ENCODE assay signal across 15 cellular contexts in genomic region chr11:6637871-6638270, GRCh38. TPM values are rescaled to one million over a fixed set of nuclear protein-coding genes. Genes with fewer than 3 reads are reported as not detected.
DNase-seq lines count a peak whose midpoint lies in the region; ATAC-seq lines count a peak whose summit lies in the region.
"Had no signal": no experiment of that assay in that cellular context is flagged by ENCODE, and none has a peak within 500 bp of the region (broad histone marks: within the 10 kb centered on the region; RNA-seq: fewer than 3 reads in every experiment).

No MANE protein-coding gene starts in this region.

- H3K9me3 Mint-ChIP-seq in activated T-cell treated with anti-CD3 and anti-CD28 coated beads, Interleukin-2, amount 50 U/mL, for 24 hours: no peaks in the 10 kb centered on the region
- H3K9me3 Mint-ChIP-seq: activated CD4-positive, alpha-beta T cell treated with anti-CD3 and anti-CD28 coated beads, Interleukin-2, amount 10 ng/mL, durations not matched to agents 24 days and 14 days; neural crest cell had no signal

- peaks cover 6 to 31% of the 10 kb centered on the region in 2 donors for H3K36me3 ChIP-seq in muscle layer of duodenum (ENCODE audit: control insufficient read depth in 1 of 2, insufficient read depth in 2 of 2, low read length in 2 of 2)

- no peaks in the 10 kb centered on the region for H3K4me1 Mint-ChIP-seq in activated T-cell treated with anti-CD3 and anti-CD28 coated beads, Interleukin-2, amount 50 U/mL, for 24 hours (ENCODE audit: low read depth)

- no peak for ATAC-seq in HG03108 (IDR thresholded peaks at IDR 0.05; ENCODE audit: unreplicated experiment)

- no peak overlapping the region for H3K4me3 Mint-ChIP-seq in activated T-cell treated with anti-CD3 and anti-CD28 coated beads, Interleukin-2, amount 50 U/mL, for 24 hours
- H3K4me3 Mint-ChIP-seq: activated CD4-positive, alpha-beta T cell treated with anti-CD3 and anti-CD28 coated beads, Interleukin-2, amount 10 ng/mL, durations not matched to agents 24 days and 14 days; neural crest cell had no signal

- no peaks in the 10 kb centered on the region for H3K27me3 ChIP-seq in muscle layer of duodenum (ENCODE audit: low read depth, low read length)

- DNase-seq in A172 (ENCODE audit: low spot score): peak; percentile 55
- peak; percentile 35 for DNase-seq in NCI-H2196 (lab: John Stamatoyannopoulos, UW; ENCODE audit: unreplicated experiment)
- peak; percentile 51 for DNase-seq in fibroblast of peridontal ligament (ENCODE audit: extremely low read depth)
- no peak for DNase-seq in T-helper 1 cell
- DNase-seq in NCI-H1930 (lab: John Stamatoyannopoulos, UW): no peak
- no peak for DNase-seq in activated T-cell treated with anti-CD3 and anti-CD28 coated beads, Interleukin-2, amount 50 U/mL, for 24 hours
- DNase-seq: ACHN; activated CD4-positive, alpha-beta T cell treated with anti-CD3 and anti-CD28 coated beads, Interleukin-2, amount 10 ng/mL, durations not matched to agents 24 days and 14 days; activated gamma-delta T cell treated with Interleukin-2 at 50 U/mL for 16 hours; NCI-H748 treated with DMSO at 0.1 percent for 48 hours; stimulated activated CD4-positive, alpha-beta T cell treated with anti-CD3 and anti-CD28 coated beads, Interleukin-4, amount 100 ng/mL, for 24 hours; trophoblast cell had no signal

- no peaks in the 10 kb centered on the region for H3K9me3 ChIP-seq in muscle layer of duodenum (ENCODE audit: control insufficient read depth in 1 of 2, low read length in 2 of 2)

- no peaks in the 10 kb centered on the region for H3K27me3 Mint-ChIP-seq in activated T-cell treated with anti-CD3 and anti-CD28 coated beads, Interleukin-2, amount 50 U/mL, for 24 hours
- H3K27me3 Mint-ChIP-seq: activated CD4-positive, alpha-beta T cell treated with anti-CD3 and anti-CD28 coated beads, Interleukin-2, amount 10 ng/mL, durations not matched to agents 24 days and 14 days had no signal

- no peak overlapping the region for H3K27ac Mint-ChIP-seq in activated T-cell treated with anti-CD3 and anti-CD28 coated beads, Interleukin-2, amount 50 U/mL, for 24 hours
- H3K27ac Mint-ChIP-seq: activated CD4-positive, alpha-beta T cell treated with anti-CD3 and anti-CD28 coated beads, Interleukin-2, amount 10 ng/mL, durations not matched to agents 24 days and 14 days had no signal

- H3K36me3 Mint-ChIP-seq in activated T-cell treated with anti-CD3 and anti-CD28 coated beads, Interleukin-2, amount 50 U/mL, for 24 hours (ENCODE audit: low read depth): no peaks in the 10 kb centered on the region

- peak overlapping the region; percentile 54 for H3K27ac ChIP-seq in muscle layer of duodenum (ENCODE audit: low read length)

- no peak overlapping the region for H3K4me3 ChIP-seq in muscle layer of duodenum (ENCODE audit: low read depth in 1 of 2, low read length in 2 of 2)

- peaks cover 24 to 50% of the 10 kb centered on the region in 2 donors for H3K4me1 ChIP-seq in muscle layer of duodenum (ENCODE audit: control insufficient read depth in 1 of 2, insufficient read depth in 2 of 2, low read length in 2 of 2)

RNA-seq across cellular contexts. Expression of gene DCHS1, which starts 17.7 kb away (rescaled TPM):
- total RNA-seq in A172 (2014; rRNA removed; shearing (Covaris generic)): 2.3 and 3.8 TPM in 2 replicates

RNA-seq across cellular contexts. Expression of gene TPP1, which starts 18.6 kb away (rescaled TPM):
- total RNA-seq in A172 (2014; rRNA removed; shearing (Covaris generic)): 31.7 and 34.9 TPM in 2 replicates

RNA-seq across cellular contexts. Expression of gene TAF10, which starts 25.9 kb away (rescaled TPM):
- total RNA-seq in A172 (2014; rRNA removed; shearing (Covaris generic)): 53.6 and 67.5 TPM in 2 replicates

RNA-seq across cellular contexts. Expression of gene ILK, which starts 34.3 kb away (rescaled TPM):
- total RNA-seq in A172 (2014; rRNA removed; shearing (Covaris generic)): 210 and 231 TPM in 2 replicates

RNA-seq across cellular contexts. Expression of gene RRP8, which starts 34.5 kb away (rescaled TPM):
- total RNA-seq in A172 (2014; rRNA removed; shearing (Covaris generic)): 14.0 and 35.3 TPM in 2 replicates

Comparison
In these comparisons a context has a peak if more than half of its experiments do, and no peak if none do; other contexts are left out.
1. DNase-seq: peak in A172 (single experiment), NCI-H2196 (single experiment) and fibroblast of peridontal ligament (single experiment); none in T-helper 1 cell (0 of 5), NCI-H1930 (0 of 2) and activated T-cell treated with anti-CD3 and anti-CD28 coated beads, Interleukin-2, amount 50 U/mL, for 24 hours (single experiment).